23 cellular contexts compared by ENCODE assay signal in the genomic region with DNA sequence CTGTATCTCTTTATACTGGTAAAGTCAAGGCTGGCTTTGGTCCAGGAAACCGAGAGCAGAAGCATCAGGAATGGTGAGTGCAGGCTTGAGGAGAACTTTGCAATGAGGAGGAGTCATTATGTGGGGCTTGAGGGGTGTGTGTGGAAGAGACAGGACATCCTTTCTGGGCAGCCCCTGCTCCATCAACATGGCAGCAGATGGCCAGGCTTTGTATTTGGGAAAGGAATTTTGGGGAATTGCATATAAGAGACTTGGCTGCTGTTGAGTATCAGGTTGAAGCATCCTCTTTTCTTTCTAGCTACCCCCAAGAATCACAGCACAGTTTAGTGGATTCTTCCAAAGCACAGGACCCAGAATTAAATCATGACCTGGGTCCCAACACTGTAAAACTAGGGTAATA. TPM values are rescaled to one million over a fixed set of nuclear protein-coding genes. Genes with fewer than 3 reads are reported as not detected.
DNase-seq lines count a peak whose midpoint lies in the region; ATAC-seq and TF ChIP-seq lines count a peak whose summit lies in the region.
"Had no signal": no experiment of that assay in that cellular context is flagged by ENCODE, and none has a peak within 500 bp of the region (broad histone marks: within the 10 kb centered on the region; RNA-seq: fewer than 3 reads in every experiment).

No MANE protein-coding gene starts in this region.

- peak overlapping the region; percentile 79 for H3K27ac Mint-ChIP-seq in mesothelial cell of epicardium
- peak overlapping the region; percentile 80 for H3K27ac Mint-ChIP-seq in progenitor cell of endocrine pancreas
- H3K27ac Mint-ChIP-seq: CD14-positive monocyte; CD4-positive, alpha-beta memory T cell; HFFc6 had no signal

- H3K36me3 Mint-ChIP-seq in mesothelial cell of epicardium (no peaks in the 10 kb centered on the region), progenitor cell of endocrine pancreas (ENCODE audit: insufficient read depth) (no peaks in the 10 kb centered on the region)
- H3K36me3 Mint-ChIP-seq: CD14-positive monocyte; CD4-positive, alpha-beta memory T cell; IgD-negative memory B cell had no signal

- H3K27me3 Mint-ChIP-seq in mesothelial cell of epicardium (ENCODE audit: low read depth) (no peaks in the 10 kb centered on the region), progenitor cell of endocrine pancreas (no peaks in the 10 kb centered on the region)
- H3K27me3 Mint-ChIP-seq: IgD-negative memory B cell had no signal

- TF ChIP-seq CTCF in mesothelial cell of epicardium (IDR thresholded peaks at IDR 0.05; ENCODE audit: unreplicated experiment) (no peak), progenitor cell of endocrine pancreas (IDR thresholded peaks at IDR 0.05; ENCODE audit: unreplicated experiment) (no peak)

- peaks cover 56% of the 10 kb centered on the region for H3K4me1 Mint-ChIP-seq in mesothelial cell of epicardium
- H3K4me1 Mint-ChIP-seq in progenitor cell of endocrine pancreas (ENCODE audit: low read depth): peaks cover 52% of the 10 kb centered on the region
- H3K4me1 Mint-ChIP-seq: CD14-positive monocyte; CD4-positive, alpha-beta memory T cell; IgD-negative memory B cell had no signal

- no peak for ATAC-seq in GM21619 (IDR thresholded peaks at IDR 0.05; ENCODE audit: unreplicated experiment)
- no peak for ATAC-seq in HG02588 (IDR thresholded peaks at IDR 0.05; ENCODE audit: unreplicated experiment)
- no peak for ATAC-seq in HG02981 (IDR thresholded peaks at IDR 0.05; ENCODE audit: unreplicated experiment)
- ATAC-seq: GM12878, HepG2 had no signal

- peaks cover 4% of the 10 kb centered on the region for H3K9me3 Mint-ChIP-seq in mesothelial cell of epicardium
- peaks cover 4% of the 10 kb centered on the region for H3K9me3 Mint-ChIP-seq in progenitor cell of endocrine pancreas (ENCODE audit: low read depth)
- H3K9me3 Mint-ChIP-seq: CD4-positive, alpha-beta memory T cell; HFFc6; IgD-negative memory B cell had no signal

- DNase-seq in DMS 273 treated with DMSO at 0.1 percent for 48 hours (lab: John Stamatoyannopoulos, UW) (peak; percentile 30), NCI-H446 treated with DMSO at 0.1 percent for 48 hours (lab: John Stamatoyannopoulos, UW) (peak; percentile 51), mesothelial cell of epicardium (ENCODE audit: low spot score in 2 of 2, unreplicated experiment in 2 of 2) (no peak), progenitor cell of endocrine pancreas (ENCODE audit: low spot score, unreplicated experiment) (no peak), retina (no peak)
- DNase-seq: 8988T; CD4-positive, alpha-beta memory T cell; DMS53; DND-41; EL; HCEC 1CT; KG1 had no signal

- H3K4me3 Mint-ChIP-seq in mesothelial cell of epicardium (no peak overlapping the region), progenitor cell of endocrine pancreas (ENCODE audit: low read depth) (no peak overlapping the region)
- H3K4me3 Mint-ChIP-seq: CD14-positive monocyte; CD4-positive, alpha-beta memory T cell; HFFc6; IgD-negative memory B cell had no signal

RNA-seq across cellular contexts. Expression of a gene that starts 33.4 kb away (rescaled TPM):
- total RNA-seq in mesothelial cell of epicardium: 27.6 to 28.3 TPM (median 27.9 TPM) in 3 replicates
- 1.4 and 1.8 TPM in 2 replicates for total RNA-seq in progenitor cell of endocrine pancreas
- total RNA-seq: A673; CD4-positive, alpha-beta memory T cell; G401; GM12878; H4; HepG2; HFFc6 had no signal

RNA-seq across cellular contexts. Expression of a gene that starts 55.8 kb away (rescaled TPM):
- 39.1 to 41.5 TPM (median 40.0 TPM) in 3 replicates for total RNA-seq in mesothelial cell of epicardium
- total RNA-seq in progenitor cell of endocrine pancreas: 48.0 and 50.9 TPM in 2 replicates

Comparison
In these comparisons a context has a peak if more than half of its experiments do, and no peak if none do; other contexts are left out.
1. DNase-seq: peak in DMS 273 treated with DMSO at 0.1 percent for 48 hours (single experiment) and NCI-H446 treated with DMSO at 0.1 percent for 48 hours (single experiment); none in mesothelial cell of epicardium (0 of 2), progenitor cell of endocrine pancreas (single experiment) and retina (single experiment).
2. RNA of a gene that starts 33.4 kb away (total RNA-seq): 27.6 to 28.3 TPM in mesothelial cell of epicardium; 1.4 to 1.8 TPM in progenitor cell of endocrine pancreas; every median in the first group is over 10 times any median in the second.